Comparison of ENCODE assay signal across 1 cellular context in the genomic region with DNA sequence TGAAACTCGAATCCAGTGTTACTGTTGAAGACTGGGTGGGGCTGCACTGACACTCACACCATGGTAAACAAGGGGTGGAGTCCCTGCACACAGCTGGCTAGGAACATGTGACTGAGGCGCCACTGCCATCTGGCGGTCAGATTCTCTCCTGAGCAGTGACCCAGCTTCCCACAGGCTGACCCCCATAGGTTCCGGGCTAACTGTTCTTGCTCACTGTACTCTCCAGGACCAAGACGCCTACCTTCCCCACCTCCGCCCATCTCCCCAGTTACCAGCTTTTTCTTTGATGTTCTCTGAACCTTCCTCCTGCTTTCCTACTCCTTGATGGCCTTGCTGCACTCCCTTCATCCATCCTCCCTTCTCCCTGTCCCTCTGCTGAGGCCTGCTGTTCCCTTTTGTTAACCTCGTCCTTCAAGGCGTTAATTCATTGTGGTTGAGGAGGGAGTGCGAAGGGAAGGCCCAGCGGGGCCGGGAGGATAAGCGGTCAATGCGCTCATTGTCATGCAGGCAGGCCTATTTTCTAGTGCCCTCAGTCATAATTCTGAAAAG.
TF ChIP-seq lines count a peak whose summit lies in the region.

No MANE protein-coding gene starts in this region.

TF ChIP-seq in HepG2, 621 proteins besides CTCF, POLR2A, EP300 and RAD21 (continued from another document and continues in another):
- TF ChIP-seq ZNF687 (CRISPR knock-in tag; IDR thresholded peaks at IDR 0.05) (no peak), SRSF4 (IDR thresholded peaks at IDR 0.05; ENCODE audit: low read depth, low read length, poor library complexity, severe bottlenecking) (no peak), NFYB (CRISPR knock-in tag; IDR thresholded peaks at IDR 0.05) (no peak), NFE2L2 (IDR thresholded peaks at IDR 0.05; ENCODE audit: low read length) (no peak), ZNF335 (CRISPR knock-in tag; IDR thresholded peaks at IDR 0.05) (no peak), FOXK1 (CRISPR knock-in tag; IDR thresholded peaks at IDR 0.05; ENCODE audit: borderline replicate concordance, low read depth) (peak; percentile 85; the same call in 1 of the 2 replicates), RAD51 (IDR thresholded peaks at IDR 0.05; ENCODE audit: borderline replicate concordance) (no peak), ZNF34 (CRISPR knock-in tag; IDR thresholded peaks at IDR 0.05; ENCODE audit: borderline replicate concordance) (0 out of 2 replicates have a peak, but pooled peaks have one; percentile 30), PRDM4 (CRISPR knock-in tag; IDR thresholded peaks at IDR 0.05; ENCODE audit: borderline replicate concordance) (no peak), NCOA1 (CRISPR knock-in tag; IDR thresholded peaks at IDR 0.05) (no peak), RFX3 (CRISPR knock-in tag; IDR thresholded peaks at IDR 0.05) (no peak), HBP1 (CRISPR knock-in tag; IDR thresholded peaks at IDR 0.05; ENCODE audit: low read depth) (no peak), SAP130 (CRISPR knock-in tag; IDR thresholded peaks at IDR 0.05; ENCODE audit: low read depth) (peak; percentile 51), ZFP37 (CRISPR knock-in tag; IDR thresholded peaks at IDR 0.05; ENCODE audit: borderline replicate concordance) (no peak), PAWR (CRISPR knock-in tag; IDR thresholded peaks at IDR 0.05; ENCODE audit: borderline replicate concordance) (no peak), ZNF777 (CRISPR knock-in tag; IDR thresholded peaks at IDR 0.05) (no peak), ZHX1 (CRISPR knock-in tag; IDR thresholded peaks at IDR 0.05; ENCODE audit: low read depth) (no peak), U2AF1 (optimal IDR thresholded peaks at IDR 0.05; ENCODE audit: low read depth, low read length) (no peak), FOSL1 (CRISPR knock-in tag; IDR thresholded peaks at IDR 0.05; ENCODE audit: borderline replicate concordance) (no peak), ARID5B (CRISPR knock-in tag; IDR thresholded peaks at IDR 0.05) (peak; percentile 69), ZNF644 (CRISPR knock-in tag; IDR thresholded peaks at IDR 0.05; ENCODE audit: low read depth) (no peak), ATF7-NPFF (CRISPR knock-in tag; IDR thresholded peaks at IDR 0.05; ENCODE audit: low read depth) (no peak), POGK (CRISPR knock-in tag; conservative IDR thresholded peaks at IDR 0.05) (0 out of 2 replicates have a peak, but pooled peaks have one; percentile 23), TBP (CRISPR knock-in tag; IDR thresholded peaks at IDR 0.05) (no peak)
- TF ChIP-seq, protein P1, sequence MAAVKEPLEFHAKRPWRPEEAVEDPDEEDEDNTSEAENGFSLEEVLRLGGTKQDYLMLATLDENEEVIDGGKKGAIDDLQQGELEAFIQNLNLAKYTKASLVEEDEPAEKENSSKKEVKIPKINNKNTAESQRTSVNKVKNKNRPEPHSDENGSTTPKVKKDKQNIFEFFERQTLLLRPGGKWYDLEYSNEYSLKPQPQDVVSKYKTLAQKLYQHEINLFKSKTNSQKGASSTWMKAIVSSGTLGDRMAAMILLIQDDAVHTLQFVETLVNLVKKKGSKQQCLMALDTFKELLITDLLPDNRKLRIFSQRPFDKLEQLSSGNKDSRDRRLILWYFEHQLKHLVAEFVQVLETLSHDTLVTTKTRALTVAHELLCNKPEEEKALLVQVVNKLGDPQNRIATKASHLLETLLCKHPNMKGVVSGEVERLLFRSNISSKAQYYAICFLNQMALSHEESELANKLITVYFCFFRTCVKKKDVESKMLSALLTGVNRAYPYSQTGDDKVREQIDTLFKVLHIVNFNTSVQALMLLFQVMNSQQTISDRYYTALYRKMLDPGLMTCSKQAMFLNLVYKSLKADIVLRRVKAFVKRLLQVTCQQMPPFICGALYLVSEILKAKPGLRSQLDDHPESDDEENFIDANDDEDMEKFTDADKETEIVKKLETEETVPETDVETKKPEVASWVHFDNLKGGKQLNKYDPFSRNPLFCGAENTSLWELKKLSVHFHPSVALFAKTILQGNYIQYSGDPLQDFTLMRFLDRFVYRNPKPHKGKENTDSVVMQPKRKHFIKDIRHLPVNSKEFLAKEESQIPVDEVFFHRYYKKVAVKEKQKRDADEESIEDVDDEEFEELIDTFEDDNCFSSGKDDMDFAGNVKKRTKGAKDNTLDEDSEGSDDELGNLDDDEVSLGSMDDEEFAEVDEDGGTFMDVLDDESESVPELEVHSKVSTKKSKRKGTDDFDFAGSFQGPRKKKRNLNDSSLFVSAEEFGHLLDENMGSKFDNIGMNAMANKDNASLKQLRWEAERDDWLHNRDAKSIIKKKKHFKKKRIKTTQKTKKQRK (IDR thresholded peaks at IDR 0.05; ENCODE audit: low read length): no peak
- TF ChIP-seq, protein P2, sequence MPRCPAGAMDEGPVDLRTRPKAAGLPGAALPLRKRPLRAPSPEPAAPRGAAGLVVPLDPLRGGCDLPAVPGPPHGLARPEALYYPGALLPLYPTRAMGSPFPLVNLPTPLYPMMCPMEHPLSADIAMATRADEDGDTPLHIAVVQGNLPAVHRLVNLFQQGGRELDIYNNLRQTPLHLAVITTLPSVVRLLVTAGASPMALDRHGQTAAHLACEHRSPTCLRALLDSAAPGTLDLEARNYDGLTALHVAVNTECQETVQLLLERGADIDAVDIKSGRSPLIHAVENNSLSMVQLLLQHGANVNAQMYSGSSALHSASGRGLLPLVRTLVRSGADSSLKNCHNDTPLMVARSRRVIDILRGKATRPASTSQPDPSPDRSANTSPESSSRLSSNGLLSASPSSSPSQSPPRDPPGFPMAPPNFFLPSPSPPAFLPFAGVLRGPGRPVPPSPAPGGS (CRISPR knock-in tag; IDR thresholded peaks at IDR 0.05): no peak
- TF ChIP-seq, protein P3, sequence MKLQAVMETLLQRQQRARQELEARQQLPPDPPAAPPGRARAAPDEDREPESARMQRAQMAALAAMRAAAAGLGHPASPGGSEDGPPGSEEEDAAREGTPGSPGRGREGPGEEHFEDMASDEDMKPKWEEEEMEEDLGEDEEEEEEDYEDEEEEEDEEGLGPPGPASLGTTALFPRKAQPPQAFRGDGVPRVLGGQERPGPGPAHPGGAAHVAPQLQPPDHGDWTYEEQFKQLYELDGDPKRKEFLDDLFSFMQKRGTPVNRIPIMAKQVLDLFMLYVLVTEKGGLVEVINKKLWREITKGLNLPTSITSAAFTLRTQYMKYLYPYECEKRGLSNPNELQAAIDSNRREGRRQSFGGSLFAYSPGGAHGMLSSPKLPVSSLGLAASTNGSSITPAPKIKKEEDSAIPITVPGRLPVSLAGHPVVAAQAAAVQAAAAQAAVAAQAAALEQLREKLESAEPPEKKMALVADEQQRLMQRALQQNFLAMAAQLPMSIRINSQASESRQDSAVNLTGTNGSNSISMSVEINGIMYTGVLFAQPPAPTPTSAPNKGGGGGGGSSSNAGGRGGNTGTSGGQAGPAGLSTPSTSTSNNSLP (IDR thresholded peaks at IDR 0.05; ENCODE audit: low read depth, low read length): peak; percentile 30; the same call in 1 of the 2 replicates
